ENCODE assay signal across 39 cellular contexts in genomic region chr13:78623132-78623531, GRCh38. TPM values are rescaled to one million over a fixed set of nuclear protein-coding genes. Genes with fewer than 3 reads are reported as not detected.
"Had no signal": no experiment of that assay in that cellular context is flagged by ENCODE, and none has a peak within 500 bp of the region (broad histone marks: within the 10 kb centered on the region; RNA-seq: fewer than 3 reads in every experiment).

No MANE protein-coding gene starts in this region.

- H3K4me3 Mint-ChIP-seq: activated naive CD4-positive, alpha-beta T cell treated with anti-CD3 and anti-CD28 coated beads for 36 hours; activated naive CD4-positive, alpha-beta T cell treated with anti-CD3 and anti-CD28 coated beads, Interleukin-2, amount 10 ng/mL, durations not matched to agents 7 days and 5 days; activated naive CD4-positive, alpha-beta T cell treated with anti-CD3 and anti-CD28 coated beads, Interleukin-2, amount 50 U/mL, for 24 hours; activated naive CD8-positive, alpha-beta T cell; activated naive CD8-positive, alpha-beta T cell treated with anti-CD3 and anti-CD28 coated beads for 36 hours; activated naive CD8-positive, alpha-beta T cell treated with anti-CD3 and anti-CD28 coated beads, Interleukin-2, amount 10 ng/mL, durations not matched to agents 7 days and 5 days; activated naive CD8-positive, alpha-beta T cell treated with anti-CD3 and anti-CD28 coated beads, Interleukin-2, amount 50 U/mL, for 24 hours; activated T-cell treated with anti-CD3 and anti-CD28 coated beads, Interleukin-2, amount 50 U/mL, for 4 hours; activated T-cell treated with anti-CD3 and anti-CD28 coated beads, Interleukin-2, amount 50 U/mL, for 72 hours; activated T-helper 1 cell treated with anti-CD3 and anti-CD28 coated beads, Interleukin-12 subunit alpha, Interleukin-12 subunit beta, Interleukin-2, Interleukin-4 antibody, amounts not matched to agents 30 ng/mL and 10 ng/mL and 1 ng/mL, durations not matched to agents 14 hours and 24 hours and 36 hours; activated T-helper 17 cell treated with anti-CD3 and anti-CD28 coated beads, Interleukin-2, amount 50 U/mL, for 72 hours; brain; central memory CD8-positive, alpha-beta T cell had no signal

- ATAC-seq: activated naive CD4-positive, alpha-beta T cell treated with anti-CD3 and anti-CD28 coated beads, Interleukin-2, amount 50 U/mL, for 72 hours; activated naive CD8-positive, alpha-beta T cell treated with anti-CD3 and anti-CD28 coated beads, Interleukin-2, amount 50 U/mL, for 24 hours; activated T-cell treated with anti-CD3 and anti-CD28 coated beads, Interleukin-2, amount 50 U/mL, for 4 hours; activated T-cell treated with anti-CD3 and anti-CD28 coated beads, Interleukin-2, amount 50 U/mL, for 72 hours; activated T-helper 17 cell treated with anti-CD3 and anti-CD28 coated beads, Interleukin-2, amount 50 U/mL, for 72 hours; body of pancreas had no signal

- H3K4me3 ChIP-seq: adrenal gland, ascending aorta, body of pancreas, breast epithelium, cardiac muscle cell had no signal

- H3K27ac ChIP-seq: adrenal gland, ascending aorta, body of pancreas, brain microvascular endothelial cell, breast epithelium, cardiac muscle cell had no signal

- H3K27me3 Mint-ChIP-seq: activated naive CD4-positive, alpha-beta T cell treated with anti-CD3 and anti-CD28 coated beads, Interleukin-2, amount 10 ng/mL, durations not matched to agents 7 days and 5 days; activated naive CD4-positive, alpha-beta T cell treated with anti-CD3 and anti-CD28 coated beads, Interleukin-2, amount 50 U/mL, for 24 hours; activated naive CD8-positive, alpha-beta T cell; activated naive CD8-positive, alpha-beta T cell treated with anti-CD3 and anti-CD28 coated beads for 36 hours; activated naive CD8-positive, alpha-beta T cell treated with anti-CD3 and anti-CD28 coated beads, Interleukin-2, amount 10 ng/mL, durations not matched to agents 7 days and 5 days; activated naive CD8-positive, alpha-beta T cell treated with anti-CD3 and anti-CD28 coated beads, Interleukin-2, amount 50 U/mL, for 24 hours; activated T-helper 17 cell treated with anti-CD3 and anti-CD28 coated beads, Interleukin-2, amount 50 U/mL, for 72 hours; brain; central memory CD8-positive, alpha-beta T cell had no signal

- H3K4me1 Mint-ChIP-seq: activated naive CD8-positive, alpha-beta T cell treated with anti-CD3 and anti-CD28 coated beads, Interleukin-2, amount 50 U/mL, for 24 hours; brain had no signal

- H3K36me3 ChIP-seq: adrenal gland, ascending aorta, brain microvascular endothelial cell, breast epithelium had no signal

- DNase-seq: activated effector memory CD4-positive, alpha-beta T cell treated with anti-CD3 and anti-CD28 coated beads, Interleukin-2, amount 50 U/mL, for 16 hours; activated effector memory CD4-positive, alpha-beta T cell treated with Interleukin-2 at 50 U/mL for 16 hours; activated gamma-delta T cell; activated gamma-delta T cell treated with Interleukin-2 at 50 U/mL for 16 hours; activated naive CD4-positive, alpha-beta T cell; activated naive CD4-positive, alpha-beta T cell treated with anti-CD3 and anti-CD28 coated beads for 36 hours; activated naive CD4-positive, alpha-beta T cell treated with anti-CD3 and anti-CD28 coated beads, Interleukin-2, amount 10 ng/mL, durations not matched to agents 7 days and 5 days; activated naive CD4-positive, alpha-beta T cell treated with anti-CD3 and anti-CD28 coated beads, Interleukin-2, amount 50 U/mL, for 16 hours; activated naive CD4-positive, alpha-beta T cell treated with Interleukin-2 at 50 U/mL for 16 hours; activated naive CD8-positive, alpha-beta T cell treated with anti-CD3 and anti-CD28 coated beads for 36 hours; activated naive CD8-positive, alpha-beta T cell treated with anti-CD3 and anti-CD28 coated beads, Interleukin-2, amount 10 ng/mL, durations not matched to agents 7 days and 5 days; activated naive CD8-positive, alpha-beta T cell treated with anti-CD3 and anti-CD28 coated beads, Interleukin-2, amount 50 U/mL, for 24 hours; activated T-cell treated with anti-CD3 and anti-CD28 coated beads, Interleukin-2, amount 50 U/mL, for 4 hours; activated T-cell treated with anti-CD3 and anti-CD28 coated beads, Interleukin-2, amount 50 U/mL, for 48 hours; activated T-cell treated with anti-CD3 and anti-CD28 coated beads, Interleukin-2, amount 50 U/mL, for 72 hours; adrenal gland; amniotic stem cell; amygdala; anterior cingulate cortex; aorta; body of pancreas; brain microvascular endothelial cell; caudate nucleus; central memory CD4-positive, alpha-beta T cell; cerebellar nuclear complex had no signal

- H3K4me1 ChIP-seq: adrenal gland, ascending aorta, body of pancreas, breast epithelium had no signal

- H3K9me3 ChIP-seq: adrenal gland, ascending aorta, body of pancreas, breast epithelium had no signal

- H3K27ac Mint-ChIP-seq: activated naive CD4-positive, alpha-beta T cell treated with anti-CD3 and anti-CD28 coated beads for 36 hours; activated naive CD4-positive, alpha-beta T cell treated with anti-CD3 and anti-CD28 coated beads, Interleukin-2, amount 10 ng/mL, durations not matched to agents 7 days and 5 days; activated naive CD4-positive, alpha-beta T cell treated with anti-CD3 and anti-CD28 coated beads, Interleukin-2, amount 50 U/mL, for 24 hours; activated naive CD4-positive, alpha-beta T cell treated with anti-CD3 and anti-CD28 coated beads, Interleukin-2, amount 50 U/mL, for 72 hours; activated naive CD8-positive, alpha-beta T cell; activated naive CD8-positive, alpha-beta T cell treated with anti-CD3 and anti-CD28 coated beads for 36 hours; activated naive CD8-positive, alpha-beta T cell treated with anti-CD3 and anti-CD28 coated beads, Interleukin-2, amount 10 ng/mL, durations not matched to agents 7 days and 5 days; activated naive CD8-positive, alpha-beta T cell treated with anti-CD3 and anti-CD28 coated beads, Interleukin-2, amount 50 U/mL, for 24 hours; activated T-cell treated with anti-CD3 and anti-CD28 coated beads, Interleukin-2, amount 50 U/mL, for 72 hours; activated T-helper 1 cell treated with anti-CD3 and anti-CD28 coated beads, Interleukin-12 subunit alpha, Interleukin-12 subunit beta, Interleukin-2, Interleukin-4 antibody, amounts not matched to agents 30 ng/mL and 10 ng/mL and 1 ng/mL, durations not matched to agents 14 hours and 24 hours and 36 hours; activated T-helper 17 cell treated with anti-CD3 and anti-CD28 coated beads, Interleukin-2, amount 50 U/mL, for 72 hours; activated T-helper 2 cell treated with anti-CD3 and anti-CD28 coated beads, Interferon-gamma antibody, Interleukin-2, Interleukin-4, amounts not matched to agents 10 μg/mL and 5 μg/mL and 100 μg/mL, durations not matched to agents 14 hours and 24 hours and 36 hours; brain had no signal

RNA-seq across cellular contexts. Expression of gene POU4F1, which starts 19.8 kb away (rescaled TPM):
- total RNA-seq: adrenal gland, ascending aorta, astrocyte, body of pancreas, breast epithelium, bronchial epithelial cell, cardiac muscle cell, chondrocyte had no signal
